Comparison of ENCODE assay signal across 13 cellular contexts in the genomic region with DNA sequence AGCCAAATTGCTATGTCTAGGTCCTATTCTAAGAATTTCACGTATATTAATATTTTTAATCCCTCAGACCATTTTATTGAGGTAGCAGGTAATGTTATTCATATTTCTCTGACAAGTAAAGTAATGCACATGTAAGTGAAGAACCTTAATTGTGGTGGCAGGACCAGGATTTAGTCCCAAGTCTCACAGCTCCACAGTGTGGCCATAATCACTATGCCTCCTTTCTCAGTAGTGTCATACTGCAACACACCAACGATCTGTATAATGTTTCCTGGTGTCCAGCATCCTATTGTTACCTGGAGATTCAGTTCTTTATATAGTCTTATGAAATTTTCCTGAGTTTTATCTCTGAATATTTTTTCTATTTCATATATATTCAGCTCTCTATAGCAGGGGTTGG.
"Had no signal": no experiment of that assay in that cellular context is flagged by ENCODE, and none has a peak within 500 bp of the region (broad histone marks: within the 10 kb centered on the region; RNA-seq: fewer than 3 reads in every experiment).

No MANE protein-coding gene starts in this region.

- DNase-seq: activated CD4-positive, alpha-beta T cell treated with anti-CD3 and anti-CD28 coated beads for 36 hours; activated CD8-positive, alpha-beta memory T cell treated with anti-CD3 and anti-CD28 coated beads, Interleukin-2, amount 50 U/mL, for 4 hours; activated CD8-positive, alpha-beta T cell treated with anti-CD3 and anti-CD28 coated beads for 36 hours; activated naive CD4-positive, alpha-beta T cell; foreskin keratinocyte; left lung; mesenchymal stem cell; psoas muscle; right lobe of liver; spleen; stimulated activated CD4-positive, alpha-beta T cell treated with anti-CD3 and anti-CD28 coated beads, Interleukin-1b, Interleukin-23, amount 100 ng/mL, for 48 hours; stimulated activated naive B cell treated with anti-CD40 and anti-IgM and Interleukin-4, amounts not matched to agents 10 μg/mL and 1 μg/mL and 100 μg/mL, for 72 hours; transverse colon had no signal

- ATAC-seq: activated CD4-positive, alpha-beta T cell treated with anti-CD3 and anti-CD28 coated beads for 36 hours; activated CD8-positive, alpha-beta T cell treated with anti-CD3 and anti-CD28 coated beads for 36 hours; foreskin keratinocyte; left lung; psoas muscle; right lobe of liver; stimulated activated naive B cell treated with anti-CD40 and anti-IgM and Interleukin-4, amounts not matched to agents 10 μg/mL and 1 μg/mL and 100 μg/mL, for 72 hours had no signal
